Comparison of ENCODE assay signal across 22 cellular contexts in genomic region chr19:5298502-5298901, GRCh38. TPM values are rescaled to one million over a fixed set of nuclear protein-coding genes. Genes with fewer than 3 reads are reported as not detected.
DNase-seq lines count a peak whose midpoint lies in the region; ATAC-seq and TF ChIP-seq lines count a peak whose summit lies in the region.
"Had no signal": no experiment of that assay in that cellular context is flagged by ENCODE, and none has a peak within 500 bp of the region (broad histone marks: within the 10 kb centered on the region; RNA-seq: fewer than 3 reads in every experiment).

No MANE protein-coding gene starts in this region.

- no peak overlapping the region for H2BK15ac ChIP-seq in mesenchymal stem cell (ENCODE audit: low read depth, poor library complexity, severe bottlenecking)

- H3K27me3 ChIP-seq in breast epithelium, result no peaks in the 10 kb centered on the region
- H3K27me3 ChIP-seq in lower lobe of right lung (ENCODE audit: low read depth), result peaks cover 5% of the 10 kb centered on the region
- H3K27me3 ChIP-seq in upper lobe of right lung, result no peaks in the 10 kb centered on the region
- peaks cover 5 to 24% of the 10 kb centered on the region in 2 experiments for H3K27me3 ChIP-seq in mesenchymal stem cell (ENCODE audit: control insufficient read depth in 1 of 2, insufficient read depth in 1 of 2, low read length in 2 of 2)
- H3K27me3 ChIP-seq: testis had no signal

- H4K8ac ChIP-seq in mesenchymal stem cell (ENCODE audit: low read length), result no peak overlapping the region

- H2BK5ac ChIP-seq in mesenchymal stem cell (ENCODE audit: low read depth, low read length, poor library complexity, severe bottlenecking), result no peak overlapping the region

- no peak overlapping the region for H3K4me2 ChIP-seq in mesenchymal stem cell (ENCODE audit: low read length, poor library complexity, severe bottlenecking)

- no peaks in the 10 kb centered on the region for H3K36me3 ChIP-seq in breast epithelium
- no peaks in the 10 kb centered on the region for H3K36me3 ChIP-seq in lower lobe of right lung
- no peaks in the 10 kb centered on the region for H3K36me3 ChIP-seq in upper lobe of right lung
- no peaks in the 10 kb centered on the region for H3K36me3 ChIP-seq in mesenchymal stem cell (ENCODE audit: control insufficient read depth in 1 of 2, insufficient read depth in 2 of 2, low read depth in 1 of 2, low read length in 2 of 2)

- TF ChIP-seq POLR2A in breast epithelium (IDR thresholded peaks at IDR 0.05), result no peak

- no peak overlapping the region for H3K4ac ChIP-seq in mesenchymal stem cell (ENCODE audit: low read depth in 1 of 2, low read length in 2 of 2)

- no peak overlapping the region for H3K14ac ChIP-seq in mesenchymal stem cell (ENCODE audit: low read length in 2 of 2)

- no peak overlapping the region for H3K18ac ChIP-seq in mesenchymal stem cell (ENCODE audit: low read depth in 1 of 2, low read length in 2 of 2)

- no peak overlapping the region for H2BK12ac ChIP-seq in mesenchymal stem cell (ENCODE audit: low read length in 2 of 2)

- TF ChIP-seq CTCF in LNCaP clone FGC (IDR thresholded peaks at IDR 0.05; ENCODE audit: control insufficient read depth, extremely low read depth, insufficient read depth) (no peak), breast epithelium (IDR thresholded peaks at IDR 0.05) (no peak), lower lobe of right lung (IDR thresholded peaks at IDR 0.05) (no peak), upper lobe of right lung (IDR thresholded peaks at IDR 0.05) (no peak)

- WGBS in mesenchymal stem cell, result 97% methylated on average over 13 of the region's 13 CpGs

- H4K91ac ChIP-seq in mesenchymal stem cell (ENCODE audit: low read length), result no peak overlapping the region

- H3K4me1 ChIP-seq in breast epithelium, result no peaks in the 10 kb centered on the region
- H3K4me1 ChIP-seq in lower lobe of right lung, result peaks cover 7% of the 10 kb centered on the region
- no peaks in the 10 kb centered on the region for H3K4me1 ChIP-seq in upper lobe of right lung
- peaks cover 8% of the 10 kb centered on the region for H3K4me1 ChIP-seq in mesenchymal stem cell (ENCODE audit: control insufficient read depth, insufficient read depth, low read depth, low read length)
- H3K4me1 ChIP-seq: testis had no signal

- H3K27ac ChIP-seq in breast epithelium (no peak overlapping the region), lower lobe of right lung (no peak overlapping the region), upper lobe of right lung (no peak overlapping the region), mesenchymal stem cell (ENCODE audit: low read length, poor library complexity, severe bottlenecking) (no peak overlapping the region)
- H3K27ac ChIP-seq: testis had no signal

- no peaks in the 10 kb centered on the region for H3K79me1 ChIP-seq in mesenchymal stem cell (replicated peaks; ENCODE audit: low read length, poor library complexity, severe bottlenecking)

- H2AFZ ChIP-seq in mesenchymal stem cell (ENCODE audit: low read depth, low read length), result no peak overlapping the region

- DNase-seq in LNCaP clone FGC (ENCODE audit: low read depth), result peak; percentile 55
- peak; percentile 78 to 82 for DNase-seq in breast epithelium (ENCODE audit: low spot score in 2 of 2)
- DNase-seq in lower lobe of right lung, result peak; percentile 86
- DNase-seq in upper lobe of right lung, result peak; percentile 92
- no peak for DNase-seq in hippocampal formation (lab: John Stamatoyannopoulos, UW)
- no peak for DNase-seq in mesenchymal stem cell
- DNase-seq: activated B cell treated with CpG ODN at 0.5 μM for 24 hours; activated CD4-positive, alpha-beta memory T cell treated with anti-CD3 and anti-CD28 coated beads for 36 hours; activated CD8-positive, alpha-beta memory T cell treated with anti-CD3 and anti-CD28 coated beads, Interleukin-2, amount 50 U/mL, for 48 hours; aorta; central memory CD4-positive, alpha-beta T cell; dermis blood vessel endothelial cell; DMS53; MM.1S; naive thymus-derived CD4-positive, alpha-beta T cell; NCI-H1436; NCI-H2107; stimulated activated CD4-positive, alpha-beta T cell treated with anti-CD3 and anti-CD28 coated beads, Interleukin-4, amount 100 ng/mL, for 24 hours; stimulated activated naive B cell treated with anti-CD40 and anti-IgM and Interleukin-4, amounts not matched to agents 10 μg/mL and 1 μg/mL and 100 μg/mL, for 72 hours; testis had no signal

- no peak overlapping the region for H3K9ac ChIP-seq in mesenchymal stem cell (ENCODE audit: low read length)

- no peak overlapping the region for H2AK5ac ChIP-seq in mesenchymal stem cell (ENCODE audit: low read length, severe bottlenecking)

- intact Hi-C loops in breast epithelium (cut with DNase I; ENCODE audit: low total_unique reads), result no loop called here
- intact Hi-C loops in lower lobe of right lung (cut with DNase I), result no loop called here
- intact Hi-C loops in upper lobe of right lung (cut with DNase I), result no loop called here

- peak; percentile 87 for ATAC-seq in lower lobe of right lung
- ATAC-seq in upper lobe of right lung, result peak; percentile 87
- no peak for ATAC-seq in HG02759 (IDR thresholded peaks at IDR 0.05; ENCODE audit: unreplicated experiment)
- ATAC-seq: activated T-helper 17 cell treated with anti-CD3 and anti-CD28 coated beads, Interleukin-2, amount 50 U/mL, for 72 hours; naive thymus-derived CD4-positive, alpha-beta T cell; stimulated activated naive B cell treated with anti-CD40 and anti-IgM and Interleukin-4, amounts not matched to agents 10 μg/mL and 1 μg/mL and 100 μg/mL, for 72 hours had no signal

- H2BK120ac ChIP-seq in mesenchymal stem cell (ENCODE audit: low read depth, low read length), result no peak overlapping the region

- H3K23ac ChIP-seq in mesenchymal stem cell (ENCODE audit: low read length in 2 of 2), result no peak overlapping the region

- H3K9me3 ChIP-seq in breast epithelium, result no peaks in the 10 kb centered on the region
- no peaks in the 10 kb centered on the region for H3K9me3 ChIP-seq in lower lobe of right lung
- no peaks in the 10 kb centered on the region for H3K9me3 ChIP-seq in upper lobe of right lung
- no peaks in the 10 kb centered on the region for H3K9me3 ChIP-seq in mesenchymal stem cell (ENCODE audit: control insufficient read depth, low read length)
- H3K9me3 ChIP-seq: testis had no signal

- H3K4me3 ChIP-seq in LNCaP clone FGC (ENCODE audit: low read depth, low read length), result no peak overlapping the region
- H3K4me3 ChIP-seq in breast epithelium, result no peak overlapping the region
- no peak overlapping the region for H3K4me3 ChIP-seq in lower lobe of right lung
- no peak overlapping the region for H3K4me3 ChIP-seq in upper lobe of right lung
- no peak overlapping the region for H3K4me3 ChIP-seq in mesenchymal stem cell (ENCODE audit: insufficient read depth in 1 of 2, low read depth in 1 of 2, low read length in 2 of 2)
- H3K4me3 ChIP-seq: testis had no signal

RNA-seq across cellular contexts. Expression of gene PTPRS, which starts 42.1 kb away (rescaled TPM):
- total RNA-seq in breast epithelium (100 to 1,000 TPM; 111 to 603 (median 114) TPM), lower lobe of right lung (107 TPM), upper lobe of right lung (131 TPM)
- polyA plus RNA-seq in mesenchymal stem cell (2013, experiment 1 of 2), result 35.3 TPM
- polyA plus RNA-seq in mesenchymal stem cell (2013, experiment 2 of 2), result 33.9 TPM

Comparison
In these comparisons a context has a peak if more than half of its experiments do, and no peak if none do; other contexts are left out.
1. DNase-seq: peak in LNCaP clone FGC (single experiment), breast epithelium (2 of 2), lower lobe of right lung (single experiment) and upper lobe of right lung (single experiment); none in hippocampal formation (0 of 2) and mesenchymal stem cell (single experiment).